ENCODE assay signal across 18 cellular contexts in the genomic region with DNA sequence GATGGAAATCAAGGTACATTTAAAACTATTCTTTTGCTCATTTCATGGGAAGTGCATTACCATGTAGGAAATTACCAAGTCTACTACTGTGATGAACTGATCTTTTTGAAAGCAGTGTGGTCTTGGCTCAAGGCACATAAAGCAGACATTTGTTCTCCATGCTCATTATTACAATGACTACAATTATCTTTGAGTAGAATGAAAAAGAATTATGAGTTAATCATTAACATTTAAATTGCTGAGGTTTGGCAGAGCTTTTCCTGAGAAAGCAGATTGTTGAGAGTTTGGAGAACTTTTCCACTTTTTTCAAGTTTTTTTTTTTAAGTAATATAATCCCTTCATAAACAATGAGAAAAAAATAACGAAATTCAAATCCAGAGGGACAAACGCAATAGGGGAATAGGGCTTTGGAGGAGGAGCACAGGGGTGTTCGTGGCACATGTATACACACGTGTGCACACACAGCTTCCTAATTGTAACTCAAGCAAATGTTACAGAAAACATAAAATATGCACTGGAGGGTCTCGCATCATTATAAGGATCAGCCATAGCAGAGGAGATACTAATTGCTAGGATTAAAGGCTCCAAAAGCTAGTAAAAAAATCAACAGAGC. TPM values are rescaled to one million over a fixed set of nuclear protein-coding genes. Genes with fewer than 3 reads are reported as not detected.
A peak's percentile ranks its signal among the peaks of the same experiment; 100 is the strongest.
DNase-seq lines count a peak whose midpoint lies in the region; ATAC-seq and TF ChIP-seq lines count a peak whose summit lies in the region.
"Had no signal": no experiment of that assay in that cellular context is flagged by ENCODE, and none has a peak within 500 bp of the region (broad histone marks: within the 10 kb centered on the region; RNA-seq: fewer than 3 reads in every experiment).

No MANE protein-coding gene starts in this region.

- CTCF ChIA-PET in HEK293 (lab: Yijun Ruan, JAX), result interaction anchor here (0.7 to 0.9 kb wide), 2 partner anchors 286 to 1423 kb away, joined by 3 read pairs; no protein-coding TSS in a partner anchor

- H3K9me3 Mint-ChIP-seq in nephron, result peaks cover 6% of the 10 kb centered on the region

- POLR2A ChIA-PET in HEK293 (lab: Yijun Ruan, JAX), result interaction anchor here (1.1 kb wide), 1 partner anchor 91 kb away, joined by 3 read pairs; no protein-coding TSS in a partner anchor

- peak overlapping the region; percentile 51 to 84 (median 79) for H3K27ac Mint-ChIP-seq in nephron
- H3K27ac Mint-ChIP-seq: HFFc6 had no signal

- no peaks in the 10 kb centered on the region for H3K9me3 ChIP-seq in HEK293 (ENCODE audit: control insufficient read depth, insufficient read depth, low read depth, low read length)
- H3K9me3 ChIP-seq in hepatocyte (ENCODE audit: low read depth), result no peaks in the 10 kb centered on the region

- H4K20me1 ChIP-seq in hepatocyte (ENCODE audit: insufficient read depth, poor library complexity, severe bottlenecking), result no peaks in the 10 kb centered on the region

- no peak overlapping the region for H2AFZ ChIP-seq in hepatocyte

- H3K4me3 ChIP-seq in HEK293 (ENCODE audit: low read depth, low read length) (no peak overlapping the region), hepatocyte (no peak overlapping the region)

- H3K27ac ChIP-seq in HEK293 (ENCODE audit: extremely low read depth, low read depth, low read length) (no peak overlapping the region), VCaP (peak overlapping the region; percentile 61), hepatocyte (no peak overlapping the region)
- H3K27ac ChIP-seq: HL-60 had no signal

- peak overlapping the region; percentile 9 for H3K4me2 ChIP-seq in hepatocyte

- no peaks in the 10 kb centered on the region for H3K9me2 ChIP-seq in hepatocyte (replicated peaks; ENCODE audit: insufficient read depth)

- H3K27me3 Mint-ChIP-seq in nephron (ENCODE audit: low read depth), result no peaks in the 10 kb centered on the region

- H3K79me2 ChIP-seq in hepatocyte, result no peaks in the 10 kb centered on the region

- H3K4me1 ChIP-seq in HEK293 (ENCODE audit: control insufficient read depth, insufficient read depth, low read length), result peaks cover 6% of the 10 kb centered on the region
- H3K4me1 ChIP-seq in hepatocyte (ENCODE audit: insufficient read depth), result peaks cover 10% of the 10 kb centered on the region

- no peak for TF ChIP-seq CTCF in HEK293 (tag by site-specific recombination; IDR thresholded peaks at IDR 0.05)
- no peak for TF ChIP-seq CTCF in VCaP (conservative IDR thresholded peaks at IDR 0.05)
- no peak for TF ChIP-seq CTCF in hepatocyte (IDR thresholded peaks at IDR 0.05; ENCODE audit: poor library complexity)
- no peak for TF ChIP-seq CTCF in nephron (IDR thresholded peaks at IDR 0.05; ENCODE audit: unreplicated experiment in 3 of 3)

- peaks cover 38% of the 10 kb centered on the region for H3K4me1 Mint-ChIP-seq in nephron
- H3K4me1 Mint-ChIP-seq: CD14-positive monocyte had no signal

- H3K27me3 ChIP-seq in hepatocyte, result no peaks in the 10 kb centered on the region

- H3K36me3 Mint-ChIP-seq in nephron (ENCODE audit: low read depth), result peaks cover 4% of the 10 kb centered on the region

- no peak for ATAC-seq in HG03175 (IDR thresholded peaks at IDR 0.05; ENCODE audit: unreplicated experiment)

- H3K4me3 Mint-ChIP-seq in nephron, result no peak overlapping the region
- H3K4me3 Mint-ChIP-seq: CD14-positive monocyte, HFFc6 had no signal

- DNase-seq in hepatocyte (ENCODE audit: low spot score) (no peak), NCI-H1694 (lab: John Stamatoyannopoulos, UW) (no peak), superior temporal gyrus (ENCODE audit: extremely low spot score) (no peak)
- DNase-seq: ACHN, AML-193, Caco-2, HFFc6, MV-4-11, NCI-H1436 treated with DMSO at 0.1 percent for 48 hours, NCI-H2081, NCI-H510A, NCI-H774 had no signal

- 67% methylated on average over 5 of the region's 5 CpGs for WGBS in hepatocyte (ENCODE audit: low lambda C conversion rate, missing lambda C conversion rate)

- H3K36me3 ChIP-seq in HEK293 (ENCODE audit: control insufficient read depth in 2 of 2, insufficient read depth in 1 of 2, low read length in 2 of 2) (no peaks in the 10 kb centered on the region), hepatocyte (replicated peaks; ENCODE audit: insufficient read depth, low read depth) (no peaks in the 10 kb centered on the region)

TF ChIP-seq in HEK293, 187 proteins besides CTCF, POLR2A, EP300 and RAD21:
- TF ChIP-seq ZNF571 (tag by site-specific recombination; IDR thresholded peaks at IDR 0.05), result no peak
- TF ChIP-seq PRDM6 (tag by site-specific recombination; IDR thresholded peaks at IDR 0.05), result peak; percentile 35; the same call in 1 of the 2 replicates

RNA-seq across cellular contexts. Expression of gene CUBN, which starts 8.9 kb away (rescaled TPM):
- 9.4 and 10.6 TPM in 2 replicates for total RNA-seq in hepatocyte
- 2.0 and 3.3 TPM in 2 replicates for polyA plus RNA-seq in hepatocyte
- polyA plus RNA-seq: CD14-positive monocyte had no signal
